ENCODE assay signal across 2 cellular contexts in genomic region chr15:89226359-89227221, GRCh38.
TF ChIP-seq lines count a peak whose summit lies in the region.

No MANE protein-coding gene starts in this region.

TF ChIP-seq in HCT116, 20 proteins besides CTCF, POLR2A, EP300 and RAD21:
- no peak for TF ChIP-seq REST (IDR thresholded peaks at IDR 0.05; ENCODE audit: low read depth)
- no peak for TF ChIP-seq CEBPB (IDR thresholded peaks at IDR 0.05; ENCODE audit: low read depth)
- TF ChIP-seq, protein P1, sequence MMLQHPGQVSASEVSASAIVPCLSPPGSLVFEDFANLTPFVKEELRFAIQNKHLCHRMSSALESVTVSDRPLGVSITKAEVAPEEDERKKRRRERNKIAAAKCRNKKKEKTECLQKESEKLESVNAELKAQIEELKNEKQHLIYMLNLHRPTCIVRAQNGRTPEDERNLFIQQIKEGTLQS (IDR thresholded peaks at IDR 0.05) = no peak
- TF ChIP-seq EGR1 (IDR thresholded peaks at IDR 0.05; ENCODE audit: low read depth) = no peak
TF ChIP-seq in HCT116: peak in this region for 0.

TF ChIP-seq in K562, 482 proteins besides CTCF, POLR2A, EP300 and RAD21 (continues in another document):
- TF ChIP-seq MXI1 (IDR thresholded peaks at IDR 0.05; ENCODE audit: low read depth, low read length) = no peak
- TF ChIP-seq E2F1 (CRISPR knock-in tag; IDR thresholded peaks at IDR 0.05) = no peak
- TF ChIP-seq SMARCE1 (IDR thresholded peaks at IDR 0.05) = peak; percentile 34; the same call in 1 of the 2 replicates
- TF ChIP-seq ZNF764 (CRISPR knock-in tag; IDR thresholded peaks at IDR 0.05; ENCODE audit: low read depth) = no peak
- TF ChIP-seq USF2 (CRISPR knock-in tag; IDR thresholded peaks at IDR 0.05) = no peak
- no peak for TF ChIP-seq IFI16 (CRISPR knock-in tag; IDR thresholded peaks at IDR 0.05)
- TF ChIP-seq, protein P2, sequence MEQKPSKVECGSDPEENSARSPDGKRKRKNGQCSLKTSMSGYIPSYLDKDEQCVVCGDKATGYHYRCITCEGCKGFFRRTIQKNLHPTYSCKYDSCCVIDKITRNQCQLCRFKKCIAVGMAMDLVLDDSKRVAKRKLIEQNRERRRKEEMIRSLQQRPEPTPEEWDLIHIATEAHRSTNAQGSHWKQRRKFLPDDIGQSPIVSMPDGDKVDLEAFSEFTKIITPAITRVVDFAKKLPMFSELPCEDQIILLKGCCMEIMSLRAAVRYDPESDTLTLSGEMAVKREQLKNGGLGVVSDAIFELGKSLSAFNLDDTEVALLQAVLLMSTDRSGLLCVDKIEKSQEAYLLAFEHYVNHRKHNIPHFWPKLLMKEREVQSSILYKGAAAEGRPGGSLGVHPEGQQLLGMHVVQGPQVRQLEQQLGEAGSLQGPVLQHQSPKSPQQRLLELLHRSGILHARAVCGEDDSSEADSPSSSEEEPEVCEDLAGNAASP (IDR thresholded peaks at IDR 0.05) = no peak
- peak; percentile 27 to 36 for TF ChIP-seq E2F6 (IDR thresholded peaks at IDR 0.05; ENCODE audit: borderline replicate concordance in 1 of 2, extremely low read depth in 1 of 2, insufficient read depth in 1 of 2, insufficient read length in 1 of 2, low read depth in 1 of 2, low read length in 1 of 2, poor library complexity in 1 of 2, severe bottlenecking in 1 of 2)
- TF ChIP-seq ZNF175 (CRISPR knock-in tag; IDR thresholded peaks at IDR 0.05; ENCODE audit: low read depth) = no peak
- no peak for TF ChIP-seq MEF2A (IDR thresholded peaks at IDR 0.05; ENCODE audit: control insufficient read depth, low read depth, low read length)
- no peak for TF ChIP-seq BRD9 (IDR thresholded peaks at IDR 0.05; ENCODE audit: low read depth, partially characterized antibody)
- TF ChIP-seq RERE (CRISPR knock-in tag; IDR thresholded peaks at IDR 0.05; ENCODE audit: borderline replicate concordance) = no peak
- TF ChIP-seq ZBED1 (IDR thresholded peaks at IDR 0.05) = no peak
- no peak for TF ChIP-seq SMARCA5 (IDR thresholded peaks at IDR 0.05)
- TF ChIP-seq ARNT (IDR thresholded peaks at IDR 0.05) = no peak
- TF ChIP-seq MLLT1 (IDR thresholded peaks at IDR 0.05) = peak in 1 of 2 experiments; percentile 97; a peak in 2 of 4 replicates
- TF ChIP-seq L3MBTL2 (IDR thresholded peaks at IDR 0.05) = no peak; the same call in none of the 2 replicates
- no peak for TF ChIP-seq HMG20B (CRISPR knock-in tag; IDR thresholded peaks at IDR 0.05)
- TF ChIP-seq, protein P3, sequence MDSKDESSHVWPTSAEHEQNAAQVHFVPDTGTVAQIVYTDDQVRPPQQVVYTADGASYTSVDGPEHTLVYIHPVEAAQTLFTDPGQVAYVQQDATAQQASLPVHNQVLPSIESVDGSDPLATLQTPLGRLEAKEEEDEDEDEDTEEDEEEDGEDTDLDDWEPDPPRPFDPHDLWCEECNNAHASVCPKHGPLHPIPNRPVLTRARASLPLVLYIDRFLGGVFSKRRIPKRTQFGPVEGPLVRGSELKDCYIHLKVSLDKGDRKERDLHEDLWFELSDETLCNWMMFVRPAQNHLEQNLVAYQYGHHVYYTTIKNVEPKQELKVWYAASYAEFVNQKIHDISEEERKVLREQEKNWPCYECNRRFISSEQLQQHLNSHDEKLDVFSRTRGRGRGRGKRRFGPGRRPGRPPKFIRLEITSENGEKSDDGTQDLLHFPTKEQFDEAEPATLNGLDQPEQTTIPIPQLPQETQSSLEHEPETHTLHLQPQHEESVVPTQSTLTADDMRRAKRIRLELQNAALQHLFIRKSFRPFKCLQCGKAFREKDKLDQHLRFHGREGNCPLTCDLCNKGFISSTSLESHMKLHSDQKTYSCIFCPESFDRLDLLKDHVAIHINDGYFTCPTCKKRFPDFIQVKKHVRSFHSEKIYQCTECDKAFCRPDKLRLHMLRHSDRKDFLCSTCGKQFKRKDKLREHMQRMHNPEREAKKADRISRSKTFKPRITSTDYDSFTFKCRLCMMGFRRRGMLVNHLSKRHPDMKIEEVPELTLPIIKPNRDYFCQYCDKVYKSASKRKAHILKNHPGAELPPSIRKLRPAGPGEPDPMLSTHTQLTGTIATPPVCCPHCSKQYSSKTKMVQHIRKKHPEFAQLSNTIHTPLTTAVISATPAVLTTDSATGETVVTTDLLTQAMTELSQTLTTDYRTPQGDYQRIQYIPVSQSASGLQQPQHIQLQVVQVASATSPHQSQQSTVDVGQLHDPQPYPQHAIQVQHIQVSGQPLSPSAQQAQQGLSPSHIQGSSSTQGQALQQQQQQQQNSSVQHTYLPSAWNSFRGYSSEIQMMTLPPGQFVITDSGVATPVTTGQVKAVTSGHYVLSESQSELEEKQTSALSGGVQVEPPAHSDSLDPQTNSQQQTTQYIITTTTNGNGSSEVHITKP (IDR thresholded peaks at IDR 0.05; ENCODE audit: partially characterized antibody) = peak; percentile 32
- TF ChIP-seq ETV1 (tag; conservative IDR thresholded peaks at IDR 0.05; ENCODE audit: low read depth) = no peak
- no peak for TF ChIP-seq ZNF23 (CRISPR knock-in tag; IDR thresholded peaks at IDR 0.05)
- TF ChIP-seq POU5F1 (IDR thresholded peaks at IDR 0.05; ENCODE audit: borderline replicate concordance, low read depth, low read length, partially characterized antibody) = no peak
- TF ChIP-seq CSDE1 (IDR thresholded peaks at IDR 0.05) = no peak
- TF ChIP-seq ZNF830 (CRISPR knock-in tag; IDR thresholded peaks at IDR 0.05) = no peak
- no peak for TF ChIP-seq CHD4 (IDR thresholded peaks at IDR 0.05; ENCODE audit: insufficient read depth, insufficient replicate concordance, low read depth, low read length, poor library complexity, severe bottlenecking)
- TF ChIP-seq ZNF224 (CRISPR knock-in tag; IDR thresholded peaks at IDR 0.05) = no peak
- 0 out of 2 replicates have a peak, but pooled peaks have one; percentile 35 for TF ChIP-seq EP400 (IDR thresholded peaks at IDR 0.05)
- no peak for TF ChIP-seq ZNF740 (CRISPR knock-in tag; IDR thresholded peaks at IDR 0.05)
- TF ChIP-seq ZNF740 (tag; IDR thresholded peaks at IDR 0.05) = no peak
- TF ChIP-seq, protein P4, sequence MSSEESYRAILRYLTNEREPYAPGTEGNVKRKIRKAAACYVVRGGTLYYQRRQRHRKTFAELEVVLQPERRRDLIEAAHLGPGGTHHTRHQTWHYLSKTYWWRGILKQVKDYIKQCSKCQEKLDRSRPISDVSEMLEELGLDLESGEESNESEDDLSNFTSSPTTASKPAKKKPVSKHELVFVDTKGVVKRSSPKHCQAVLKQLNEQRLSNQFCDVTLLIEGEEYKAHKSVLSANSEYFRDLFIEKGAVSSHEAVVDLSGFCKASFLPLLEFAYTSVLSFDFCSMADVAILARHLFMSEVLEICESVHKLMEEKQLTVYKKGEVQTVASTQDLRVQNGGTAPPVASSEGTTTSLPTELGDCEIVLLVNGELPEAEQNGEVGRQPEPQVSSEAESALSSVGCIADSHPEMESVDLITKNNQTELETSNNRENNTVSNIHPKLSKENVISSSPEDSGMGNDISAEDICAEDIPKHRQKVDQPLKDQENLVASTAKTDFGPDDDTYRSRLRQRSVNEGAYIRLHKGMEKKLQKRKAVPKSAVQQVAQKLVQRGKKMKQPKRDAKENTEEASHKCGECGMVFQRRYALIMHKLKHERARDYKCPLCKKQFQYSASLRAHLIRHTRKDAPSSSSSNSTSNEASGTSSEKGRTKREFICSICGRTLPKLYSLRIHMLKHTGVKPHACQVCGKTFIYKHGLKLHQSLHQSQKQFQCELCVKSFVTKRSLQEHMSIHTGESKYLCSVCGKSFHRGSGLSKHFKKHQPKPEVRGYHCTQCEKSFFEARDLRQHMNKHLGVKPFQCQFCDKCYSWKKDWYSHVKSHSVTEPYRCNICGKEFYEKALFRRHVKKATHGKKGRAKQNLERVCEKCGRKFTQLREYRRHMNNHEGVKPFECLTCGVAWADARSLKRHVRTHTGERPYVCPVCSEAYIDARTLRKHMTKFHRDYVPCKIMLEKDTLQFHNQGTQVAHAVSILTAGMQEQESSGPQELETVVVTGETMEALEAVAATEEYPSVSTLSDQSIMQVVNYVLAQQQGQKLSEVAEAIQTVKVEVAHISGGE (CRISPR knock-in tag; IDR thresholded peaks at IDR 0.05) = peak in 1 of 3 experiments; percentile 51; a peak in 1 of 6 replicates
- no peak; a peak in 1 of 4 replicates for TF ChIP-seq SIN3A (IDR thresholded peaks at IDR 0.05; ENCODE audit: borderline replicate concordance in 2 of 2, control insufficient read depth in 1 of 2, low read depth in 2 of 2, low read length in 2 of 2)
- TF ChIP-seq NCOA4 (IDR thresholded peaks at IDR 0.05; ENCODE audit: partially characterized antibody) = no peak
- TF ChIP-seq GTF2F1 (IDR thresholded peaks at IDR 0.05; ENCODE audit: low read depth, low read length) = no peak
- TF ChIP-seq SNIP1 (IDR thresholded peaks at IDR 0.05; ENCODE audit: low read depth) = no peak
- peak; percentile 76 for TF ChIP-seq SOX6 (IDR thresholded peaks at IDR 0.05)
